In the genomic region with DNA sequence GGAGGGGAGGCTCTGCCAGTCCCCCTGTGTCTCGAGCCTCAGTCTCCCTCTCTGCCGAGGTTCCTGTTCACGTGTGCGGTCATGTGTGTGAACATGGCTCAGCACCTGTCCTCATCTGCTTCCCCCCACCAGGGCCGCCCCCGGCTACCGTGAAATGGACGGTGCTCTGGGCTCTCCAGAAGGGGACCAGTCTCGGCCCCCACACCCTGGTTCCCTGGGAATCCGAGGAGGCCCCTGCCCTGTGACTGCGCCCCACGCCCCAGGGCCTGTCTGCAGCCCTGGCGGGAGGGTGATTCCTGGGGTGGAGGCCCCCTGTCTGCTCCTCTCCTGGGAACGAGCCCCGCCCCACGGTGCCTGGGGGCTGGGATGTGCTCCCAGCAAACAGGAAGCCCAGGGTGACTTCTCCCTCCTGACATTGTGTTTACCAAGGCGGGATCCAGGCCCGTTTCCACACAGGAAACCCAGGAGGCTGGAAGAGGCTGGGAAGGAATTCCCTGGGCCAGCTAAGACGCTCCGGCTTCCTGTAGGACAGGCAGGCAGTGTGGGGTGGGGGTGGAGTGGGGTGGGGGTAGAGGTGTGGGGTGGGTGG, we compare ENCODE assay signal across 17 cellular contexts. TPM values are rescaled to one million over a fixed set of nuclear protein-coding genes. Genes with fewer than 3 reads are reported as not detected.
DNase-seq lines count a peak whose midpoint lies in the region; ATAC-seq and TF ChIP-seq lines count a peak whose summit lies in the region.
"Had no signal": no experiment of that assay in that cellular context is flagged by ENCODE, and none has a peak within 500 bp of the region (broad histone marks: within the 10 kb centered on the region; RNA-seq: fewer than 3 reads in every experiment).

No MANE protein-coding gene starts in this region.

- H3K4me3 Mint-ChIP-seq in CD14-positive monocyte, result no peak overlapping the region
- H3K4me3 Mint-ChIP-seq in activated CD4-positive, alpha-beta memory T cell treated with anti-CD3 and anti-CD28 coated beads for 36 hours, result no peak overlapping the region
- H3K4me3 Mint-ChIP-seq: dendritic cell treated with granulocyte-macrophage colony-stimulating factor and Interleukin-4, amounts not matched to agents 40 ng/mL and 50 ng/mL, for 4 days had no signal

- DNase-seq in T47D (ENCODE audit: low read depth in 1 of 2, low spot score in 1 of 2) (peak; percentile 39 to 42), breast epithelium (ENCODE audit: low spot score in 2 of 2) (no peak), Panc1 (ENCODE audit: low read depth, low spot score) (no peak), islet precursor cell (peak; percentile 75), CD14-positive monocyte (ENCODE audit: low spot score) (no peak), COLO668 (lab: John Stamatoyannopoulos, UW; ENCODE audit: unreplicated experiment) (no peak)
- no peak for DNase-seq in activated CD4-positive, alpha-beta memory T cell treated with anti-CD3 and anti-CD28 coated beads for 36 hours
- DNase-seq: activated effector memory CD4-positive, alpha-beta T cell treated with Interleukin-2 at 50 U/mL for 16 hours; anterior cingulate cortex; DND-41; IMR-90; NCI-H1105; SIG-M5 had no signal

- H3K9ac ChIP-seq in subcutaneous abdominal adipose tissue (ENCODE audit: low read length in 5 of 5), result peak overlapping the region in 1 of 5 donors; percentile 30

- H3K9me3 ChIP-seq in breast epithelium, result no peaks in the 10 kb centered on the region
- no peaks in the 10 kb centered on the region for H3K9me3 ChIP-seq in Panc1 (ENCODE audit: control insufficient read depth, insufficient read depth, low read depth, low read length)
- no peaks in the 10 kb centered on the region for H3K9me3 ChIP-seq in subcutaneous abdominal adipose tissue (ENCODE audit: control insufficient read depth in 5 of 5, low read length in 5 of 5)

- H3K4me1 ChIP-seq in breast epithelium, result no peaks in the 10 kb centered on the region
- H3K4me1 ChIP-seq in Panc1 (ENCODE audit: control insufficient read depth, insufficient read depth, low read length), result no peaks in the 10 kb centered on the region
- peaks cover 0 to 34% (median 2%) of the 10 kb centered on the region in 5 donors for H3K4me1 ChIP-seq in subcutaneous abdominal adipose tissue (ENCODE audit: control insufficient read depth in 5 of 5, insufficient read depth in 5 of 5, low read length in 5 of 5)

- no peaks in the 10 kb centered on the region for H3K36me3 ChIP-seq in breast epithelium
- H3K36me3 ChIP-seq in Panc1 (ENCODE audit: control insufficient read depth, insufficient read depth, low read length), result no peaks in the 10 kb centered on the region
- H3K36me3 ChIP-seq in subcutaneous abdominal adipose tissue (ENCODE audit: control insufficient read depth in 5 of 5, insufficient read depth in 5 of 5, low read length in 5 of 5), result peaks cover 0 to 4% (median 0%) of the 10 kb centered on the region in 5 donors

- CTCF ChIA-PET in Panc1 (lab: Charles Lee), result no interaction called here
- CTCF ChIA-PET in activated CD4-positive, alpha-beta memory T cell treated with anti-CD3 and anti-CD28 coated beads for 36 hours (lab: Charles Lee), result no interaction called here

- TF ChIP-seq POLR2A in breast epithelium (IDR thresholded peaks at IDR 0.05), result no peak

- no TSS peak for BruUV-seq in Panc1 (replicated peaks; lab: Mats Ljungman, UMichigan)

- no peaks in the 10 kb centered on the region for H3K36me3 Mint-ChIP-seq in CD14-positive monocyte
- H3K36me3 Mint-ChIP-seq in activated CD4-positive, alpha-beta memory T cell treated with anti-CD3 and anti-CD28 coated beads for 36 hours, result no peaks in the 10 kb centered on the region

- peak; percentile 41; the same call in 1 of the 2 replicates for ATAC-seq in Panc1
- ATAC-seq: GM12878 had no signal

- H3K27me3 Mint-ChIP-seq in CD14-positive monocyte (ENCODE audit: low read depth in 3 of 3), result peaks cover 0 to 4% (median 0%) of the 10 kb centered on the region in 3 donors
- H3K27me3 Mint-ChIP-seq in activated CD4-positive, alpha-beta memory T cell treated with anti-CD3 and anti-CD28 coated beads for 36 hours, result peaks cover 5% of the 10 kb centered on the region

- H3K4me3 ChIP-seq in breast epithelium, result no peak overlapping the region
- H3K4me3 ChIP-seq in Panc1 (ENCODE audit: low read depth in 2 of 2, low read length in 2 of 2), result no peak overlapping the region
- H3K4me3 ChIP-seq in subcutaneous abdominal adipose tissue (ENCODE audit: low read depth in 1 of 5, low read length in 5 of 5), result no peak overlapping the region
- H3K4me3 ChIP-seq: GM12878 had no signal

- H3K27me3 ChIP-seq in breast epithelium (peaks cover 0 to 64% of the 10 kb centered on the region in 2 donors), Panc1 (ENCODE audit: control insufficient read depth, insufficient read depth, low read length) (no peaks in the 10 kb centered on the region), subcutaneous abdominal adipose tissue (ENCODE audit: control insufficient read depth in 5 of 5, insufficient read depth in 4 of 5, low read length in 5 of 5) (peaks cover 7 to 26% (median 15%) of the 10 kb centered on the region in 5 donors)

- POLR2A ChIA-PET in Panc1 (lab: Charles Lee), result no interaction called here
- POLR2A ChIA-PET in activated CD4-positive, alpha-beta memory T cell treated with anti-CD3 and anti-CD28 coated beads for 36 hours (lab: Charles Lee), result no interaction called here

- intact Hi-C loops in breast epithelium (cut with DNase I; ENCODE audit: low total_unique reads) (no loop called here), Panc1 (cut with micrococcal nuclease; ENCODE audit: unreplicated experiment) (no loop called here), CD14-positive monocyte (cut with micrococcal nuclease) (no loop called here)
- intact Hi-C loops in activated CD4-positive, alpha-beta memory T cell treated with anti-CD3 and anti-CD28 coated beads for 36 hours (cut with micrococcal nuclease), result no loop called here

- TF ChIP-seq CTCF in breast epithelium (IDR thresholded peaks at IDR 0.05), result no peak
- TF ChIP-seq CTCF in Panc1 (IDR thresholded peaks at IDR 0.05), result no peak
- no peak for TF ChIP-seq CTCF in CD14-positive monocyte (IDR thresholded peaks at IDR 0.05)

- in situ Hi-C loops in T47D (cut with HindIII; ENCODE audit: low pct_unique_long_range_greater_than_20kb, low sequenced_read_pairs), result no loop called here
- in situ Hi-C loops in Panc1 (cut with HindIII; ENCODE audit: low pct_unique_long_range_greater_than_20kb, low sequenced_read_pairs), result no loop called here

- H3K9me3 Mint-ChIP-seq in CD14-positive monocyte, result peaks cover 0 to 2% (median 0%) of the 10 kb centered on the region in 7 donors
- no peaks in the 10 kb centered on the region for H3K9me3 Mint-ChIP-seq in activated CD4-positive, alpha-beta memory T cell treated with anti-CD3 and anti-CD28 coated beads for 36 hours
- H3K9me3 Mint-ChIP-seq: dendritic cell treated with granulocyte-macrophage colony-stimulating factor and Interleukin-4, amounts not matched to agents 40 ng/mL and 50 ng/mL, for 4 days had no signal

- H3K27ac Mint-ChIP-seq in CD14-positive monocyte, result no peak overlapping the region
- H3K27ac Mint-ChIP-seq in activated CD4-positive, alpha-beta memory T cell treated with anti-CD3 and anti-CD28 coated beads for 36 hours, result no peak overlapping the region
- H3K27ac Mint-ChIP-seq: dendritic cell treated with granulocyte-macrophage colony-stimulating factor and Interleukin-4, amounts not matched to agents 40 ng/mL and 50 ng/mL, for 4 days had no signal

- H3K4me1 Mint-ChIP-seq in CD14-positive monocyte, result no peaks in the 10 kb centered on the region
- H3K4me1 Mint-ChIP-seq in activated CD4-positive, alpha-beta memory T cell treated with anti-CD3 and anti-CD28 coated beads for 36 hours (ENCODE audit: low read depth), result no peaks in the 10 kb centered on the region

- H3K27ac ChIP-seq in breast epithelium (no peak overlapping the region), Panc1 (ENCODE audit: low read length) (no peak overlapping the region), subcutaneous abdominal adipose tissue (ENCODE audit: low read depth, low read length) (peak overlapping the region; percentile 41)

RNA-seq across cellular contexts. Expression of gene KIF26A, which starts 46.6 kb away (rescaled TPM):
- 1 to 10 TPM; 1.4 to 4.6 (median 2.2) TPM for total RNA-seq in breast epithelium
- 4.4 TPM for total RNA-seq in Panc1 (2021; ENCODE audit: unreplicated experiment)
- polyA plus RNA-seq in Panc1 (2012; ENCODE audit: insufficient read length), result 2.9 TPM
- not detected for polyA plus RNA-seq in CD14-positive monocyte
- total RNA-seq in activated CD4-positive, alpha-beta memory T cell treated with anti-CD3 and anti-CD28 coated beads for 36 hours, result under 1 TPM; 0.29 to 0.38 TPM
- total RNA-seq: IMR-90, myocyte had no signal
- polyA plus RNA-seq: GM12878, IMR-90 had no signal

Comparison
In these comparisons a context has a peak if more than half of its experiments do, and no peak if none do; other contexts are left out.
1. DNase-seq: peak in T47D (2 of 2) and islet precursor cell (single experiment); none in breast epithelium (0 of 2), Panc1 (single experiment), CD14-positive monocyte (single experiment), activated CD4-positive, alpha-beta memory T cell treated with anti-CD3 and anti-CD28 coated beads for 36 hours (single experiment) and COLO668 (single experiment).